Comparison of ENCODE assay signal across 1 cellular context in genomic region chr19:34474233-34474989, GRCh38.
A peak's percentile ranks its signal among the peaks of the same experiment; 100 is the strongest.
TF ChIP-seq lines count a peak whose summit lies in the region.

No MANE protein-coding gene starts in this region.

TF ChIP-seq in HEK293, 187 proteins besides CTCF, POLR2A, EP300 and RAD21 (continued from another document and continues in another):
- TF ChIP-seq, protein P1, sequence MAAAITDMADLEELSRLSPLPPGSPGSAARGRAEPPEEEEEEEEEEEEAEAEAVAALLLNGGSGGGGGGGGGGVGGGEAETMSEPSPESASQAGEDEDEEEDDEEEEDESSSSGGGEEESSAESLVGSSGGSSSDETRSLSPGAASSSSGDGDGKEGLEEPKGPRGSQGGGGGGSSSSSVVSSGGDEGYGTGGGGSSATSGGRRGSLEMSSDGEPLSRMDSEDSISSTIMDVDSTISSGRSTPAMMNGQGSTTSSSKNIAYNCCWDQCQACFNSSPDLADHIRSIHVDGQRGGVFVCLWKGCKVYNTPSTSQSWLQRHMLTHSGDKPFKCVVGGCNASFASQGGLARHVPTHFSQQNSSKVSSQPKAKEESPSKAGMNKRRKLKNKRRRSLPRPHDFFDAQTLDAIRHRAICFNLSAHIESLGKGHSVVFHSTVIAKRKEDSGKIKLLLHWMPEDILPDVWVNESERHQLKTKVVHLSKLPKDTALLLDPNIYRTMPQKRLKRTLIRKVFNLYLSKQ (tag by site-specific recombination; IDR thresholded peaks at IDR 0.05; ENCODE audit: borderline replicate concordance), result no peak
- TF ChIP-seq ZNF664 (tag by site-specific recombination; IDR thresholded peaks at IDR 0.05) (no peak), ZNF600 (tag by site-specific recombination; IDR thresholded peaks at IDR 0.05) (no peak), TCF7L2 (IDR thresholded peaks at IDR 0.05; ENCODE audit: borderline replicate concordance, low read depth, low read length) (no peak), KLF7 (tag by site-specific recombination; IDR thresholded peaks at IDR 0.05; ENCODE audit: borderline replicate concordance) (no peak), SP2 (tag by site-specific recombination; IDR thresholded peaks at IDR 0.05) (0 out of 2 replicates have a peak, but pooled peaks have one; percentile 5), ZNF16 (tag by site-specific recombination; IDR thresholded peaks at IDR 0.05; ENCODE audit: low read depth) (0 out of 2 replicates have a peak, but pooled peaks have one; percentile 22), ZNF24 (tag by site-specific recombination; IDR thresholded peaks at IDR 0.05) (no peak), INSM2 (tag by site-specific recombination; IDR thresholded peaks at IDR 0.05) (peak; percentile 16; the same call in 1 of the 2 replicates), ZFP3 (tag by site-specific recombination; IDR thresholded peaks at IDR 0.05; ENCODE audit: low read depth) (no peak), GLI4 (tag by site-specific recombination; IDR thresholded peaks at IDR 0.05) (no peak), GLIS1 (tag by site-specific recombination; IDR thresholded peaks at IDR 0.05) (no peak), ZNF48 (tag by site-specific recombination; IDR thresholded peaks at IDR 0.05) (no peak), ZNF707 (tag by site-specific recombination; IDR thresholded peaks at IDR 0.05) (no peak), ZNF704 (tag by site-specific recombination; IDR thresholded peaks at IDR 0.05) (no peak), ZNF510 (tag by site-specific recombination; IDR thresholded peaks at IDR 0.05; ENCODE audit: insufficient replicate concordance) (no peak), ZNF114 (tag by site-specific recombination; IDR thresholded peaks at IDR 0.05) (no peak), ZNF791 (tag by site-specific recombination; IDR thresholded peaks at IDR 0.05) (no peak), GFI1B (tag by site-specific recombination; IDR thresholded peaks at IDR 0.05) (no peak), ZNF513 (tag by site-specific recombination; IDR thresholded peaks at IDR 0.05) (no peak), ZSCAN23 (tag by site-specific recombination; IDR thresholded peaks at IDR 0.05) (peak; percentile 86; the same call in 1 of the 2 replicates), ZNF324 (tag by site-specific recombination; IDR thresholded peaks at IDR 0.05) (0 out of 2 replicates have a peak, but pooled peaks have one; percentile 24), ZNF133 (tag by site-specific recombination; IDR thresholded peaks at IDR 0.05) (no peak), ZNF558 (tag by site-specific recombination; IDR thresholded peaks at IDR 0.05) (no peak), ZNF529 (tag by site-specific recombination; IDR thresholded peaks at IDR 0.05; ENCODE audit: insufficient replicate concordance) (no peak), ZNF335 (tag by site-specific recombination; conservative IDR thresholded peaks at IDR 0.05) (no peak), ZNF837 (tag by site-specific recombination; IDR thresholded peaks at IDR 0.05) (no peak), ZNF211 (tag by site-specific recombination; IDR thresholded peaks at IDR 0.05; ENCODE audit: low read depth) (no peak), GLI2 (tag by site-specific recombination; IDR thresholded peaks at IDR 0.05; ENCODE audit: borderline replicate concordance, low read depth) (no peak), ZNF426 (tag by site-specific recombination; IDR thresholded peaks at IDR 0.05) (no peak), HOXC10 (CRISPR knock-in tag; IDR thresholded peaks at IDR 0.05) (no peak), ZNF777 (tag by site-specific recombination; IDR thresholded peaks at IDR 0.05; ENCODE audit: borderline replicate concordance) (no peak), ZNF670 (tag by site-specific recombination; IDR thresholded peaks at IDR 0.05; ENCODE audit: low read depth) (no peak), MYNN (tag by site-specific recombination; IDR thresholded peaks at IDR 0.05; ENCODE audit: borderline replicate concordance) (no peak), ZNF501 (tag by site-specific recombination; IDR thresholded peaks at IDR 0.05) (no peak), ZFHX2 (tag by site-specific recombination; conservative IDR thresholded peaks at IDR 0.05) (no peak), ZNF10 (tag by site-specific recombination; IDR thresholded peaks at IDR 0.05) (no peak), ZXDB (tag by site-specific recombination; IDR thresholded peaks at IDR 0.05) (no peak), KLF8 (tag by site-specific recombination; IDR thresholded peaks at IDR 0.05) (peak; percentile 54; the same call in 1 of the 2 replicates), ZNF521 (tag by site-specific recombination; IDR thresholded peaks at IDR 0.05) (no peak), ZNF274 (IDR thresholded peaks at IDR 0.05; ENCODE audit: low read length) (no peak), ZNF274 (tag by site-specific recombination; IDR thresholded peaks at IDR 0.05; ENCODE audit: borderline replicate concordance) (no peak), ZNF677 (tag by site-specific recombination; IDR thresholded peaks at IDR 0.05) (peak; percentile 97), ZBTB7A (tag by site-specific recombination; IDR thresholded peaks at IDR 0.05; ENCODE audit: low read depth) (no peak), SP7 (tag by site-specific recombination; IDR thresholded peaks at IDR 0.05) (no peak), MEIS1 (CRISPR knock-in tag; IDR thresholded peaks at IDR 0.05; ENCODE audit: borderline replicate concordance) (no peak), ZNF155 (tag by site-specific recombination; IDR thresholded peaks at IDR 0.05) (no peak), ZBTB21 (tag by site-specific recombination; IDR thresholded peaks at IDR 0.05) (no peak), RBAK (tag by site-specific recombination; IDR thresholded peaks at IDR 0.05) (no peak), ZNF623 (tag by site-specific recombination; IDR thresholded peaks at IDR 0.05) (no peak), ZNF555 (tag by site-specific recombination; conservative IDR thresholded peaks at IDR 0.05) (no peak), ZSCAN30 (tag by site-specific recombination; IDR thresholded peaks at IDR 0.05) (no peak), ZNF138 (tag by site-specific recombination; IDR thresholded peaks at IDR 0.05; ENCODE audit: borderline replicate concordance) (no peak), ZNF544 (tag by site-specific recombination; IDR thresholded peaks at IDR 0.05) (no peak), ZNF514 (tag by site-specific recombination; IDR thresholded peaks at IDR 0.05) (no peak), ZNF747 (tag by site-specific recombination; IDR thresholded peaks at IDR 0.05) (no peak)
- TF ChIP-seq, protein P2, sequence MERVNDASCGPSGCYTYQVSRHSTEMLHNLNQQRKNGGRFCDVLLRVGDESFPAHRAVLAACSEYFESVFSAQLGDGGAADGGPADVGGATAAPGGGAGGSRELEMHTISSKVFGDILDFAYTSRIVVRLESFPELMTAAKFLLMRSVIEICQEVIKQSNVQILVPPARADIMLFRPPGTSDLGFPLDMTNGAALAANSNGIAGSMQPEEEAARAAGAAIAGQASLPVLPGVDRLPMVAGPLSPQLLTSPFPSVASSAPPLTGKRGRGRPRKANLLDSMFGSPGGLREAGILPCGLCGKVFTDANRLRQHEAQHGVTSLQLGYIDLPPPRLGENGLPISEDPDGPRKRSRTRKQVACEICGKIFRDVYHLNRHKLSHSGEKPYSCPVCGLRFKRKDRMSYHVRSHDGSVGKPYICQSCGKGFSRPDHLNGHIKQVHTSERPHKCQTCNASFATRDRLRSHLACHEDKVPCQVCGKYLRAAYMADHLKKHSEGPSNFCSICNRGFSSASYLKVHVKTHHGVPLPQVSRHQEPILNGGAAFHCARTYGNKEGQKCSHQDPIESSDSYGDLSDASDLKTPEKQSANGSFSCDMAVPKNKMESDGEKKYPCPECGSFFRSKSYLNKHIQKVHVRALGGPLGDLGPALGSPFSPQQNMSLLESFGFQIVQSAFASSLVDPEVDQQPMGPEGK (tag by site-specific recombination; IDR thresholded peaks at IDR 0.05), result no peak
- TF ChIP-seq, protein P3, sequence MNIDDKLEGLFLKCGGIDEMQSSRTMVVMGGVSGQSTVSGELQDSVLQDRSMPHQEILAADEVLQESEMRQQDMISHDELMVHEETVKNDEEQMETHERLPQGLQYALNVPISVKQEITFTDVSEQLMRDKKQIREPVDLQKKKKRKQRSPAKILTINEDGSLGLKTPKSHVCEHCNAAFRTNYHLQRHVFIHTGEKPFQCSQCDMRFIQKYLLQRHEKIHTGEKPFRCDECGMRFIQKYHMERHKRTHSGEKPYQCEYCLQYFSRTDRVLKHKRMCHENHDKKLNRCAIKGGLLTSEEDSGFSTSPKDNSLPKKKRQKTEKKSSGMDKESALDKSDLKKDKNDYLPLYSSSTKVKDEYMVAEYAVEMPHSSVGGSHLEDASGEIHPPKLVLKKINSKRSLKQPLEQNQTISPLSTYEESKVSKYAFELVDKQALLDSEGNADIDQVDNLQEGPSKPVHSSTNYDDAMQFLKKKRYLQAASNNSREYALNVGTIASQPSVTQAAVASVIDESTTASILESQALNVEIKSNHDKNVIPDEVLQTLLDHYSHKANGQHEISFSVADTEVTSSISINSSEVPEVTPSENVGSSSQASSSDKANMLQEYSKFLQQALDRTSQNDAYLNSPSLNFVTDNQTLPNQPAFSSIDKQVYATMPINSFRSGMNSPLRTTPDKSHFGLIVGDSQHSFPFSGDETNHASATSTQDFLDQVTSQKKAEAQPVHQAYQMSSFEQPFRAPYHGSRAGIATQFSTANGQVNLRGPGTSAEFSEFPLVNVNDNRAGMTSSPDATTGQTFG (tag by site-specific recombination; IDR thresholded peaks at IDR 0.05; ENCODE audit: borderline replicate concordance), result no peak
- TF ChIP-seq, protein P4, sequence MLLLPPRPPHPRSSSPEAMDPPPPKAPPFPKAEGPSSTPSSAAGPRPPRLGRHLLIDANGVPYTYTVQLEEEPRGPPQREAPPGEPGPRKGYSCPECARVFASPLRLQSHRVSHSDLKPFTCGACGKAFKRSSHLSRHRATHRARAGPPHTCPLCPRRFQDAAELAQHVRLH (tag by site-specific recombination; IDR thresholded peaks at IDR 0.05), result peak; percentile 88; the same call in 1 of the 2 replicates
- TF ChIP-seq, protein P5, sequence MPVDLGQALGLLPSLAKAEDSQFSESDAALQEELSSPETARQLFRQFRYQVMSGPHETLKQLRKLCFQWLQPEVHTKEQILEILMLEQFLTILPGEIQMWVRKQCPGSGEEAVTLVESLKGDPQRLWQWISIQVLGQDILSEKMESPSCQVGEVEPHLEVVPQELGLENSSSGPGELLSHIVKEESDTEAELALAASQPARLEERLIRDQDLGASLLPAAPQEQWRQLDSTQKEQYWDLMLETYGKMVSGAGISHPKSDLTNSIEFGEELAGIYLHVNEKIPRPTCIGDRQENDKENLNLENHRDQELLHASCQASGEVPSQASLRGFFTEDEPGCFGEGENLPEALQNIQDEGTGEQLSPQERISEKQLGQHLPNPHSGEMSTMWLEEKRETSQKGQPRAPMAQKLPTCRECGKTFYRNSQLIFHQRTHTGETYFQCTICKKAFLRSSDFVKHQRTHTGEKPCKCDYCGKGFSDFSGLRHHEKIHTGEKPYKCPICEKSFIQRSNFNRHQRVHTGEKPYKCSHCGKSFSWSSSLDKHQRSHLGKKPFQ (tag by site-specific recombination; IDR thresholded peaks at IDR 0.05), result no peak
- TF ChIP-seq, protein P6, sequence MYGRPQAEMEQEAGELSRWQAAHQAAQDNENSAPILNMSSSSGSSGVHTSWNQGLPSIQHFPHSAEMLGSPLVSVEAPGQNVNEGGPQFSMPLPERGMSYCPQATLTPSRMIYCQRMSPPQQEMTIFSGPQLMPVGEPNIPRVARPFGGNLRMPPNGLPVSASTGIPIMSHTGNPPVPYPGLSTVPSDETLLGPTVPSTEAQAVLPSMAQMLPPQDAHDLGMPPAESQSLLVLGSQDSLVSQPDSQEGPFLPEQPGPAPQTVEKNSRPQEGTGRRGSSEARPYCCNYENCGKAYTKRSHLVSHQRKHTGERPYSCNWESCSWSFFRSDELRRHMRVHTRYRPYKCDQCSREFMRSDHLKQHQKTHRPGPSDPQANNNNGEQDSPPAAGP (tag by site-specific recombination; IDR thresholded peaks at IDR 0.05), result no peak
- TF ChIP-seq, protein P7, sequence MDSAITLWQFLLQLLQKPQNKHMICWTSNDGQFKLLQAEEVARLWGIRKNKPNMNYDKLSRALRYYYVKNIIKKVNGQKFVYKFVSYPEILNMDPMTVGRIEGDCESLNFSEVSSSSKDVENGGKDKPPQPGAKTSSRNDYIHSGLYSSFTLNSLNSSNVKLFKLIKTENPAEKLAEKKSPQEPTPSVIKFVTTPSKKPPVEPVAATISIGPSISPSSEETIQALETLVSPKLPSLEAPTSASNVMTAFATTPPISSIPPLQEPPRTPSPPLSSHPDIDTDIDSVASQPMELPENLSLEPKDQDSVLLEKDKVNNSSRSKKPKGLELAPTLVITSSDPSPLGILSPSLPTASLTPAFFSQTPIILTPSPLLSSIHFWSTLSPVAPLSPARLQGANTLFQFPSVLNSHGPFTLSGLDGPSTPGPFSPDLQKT (IDR thresholded peaks at IDR 0.05; ENCODE audit: borderline replicate concordance, low read depth, low read length), result no peak
